ENCODE assay signal across 18 cellular contexts in the genomic region with DNA sequence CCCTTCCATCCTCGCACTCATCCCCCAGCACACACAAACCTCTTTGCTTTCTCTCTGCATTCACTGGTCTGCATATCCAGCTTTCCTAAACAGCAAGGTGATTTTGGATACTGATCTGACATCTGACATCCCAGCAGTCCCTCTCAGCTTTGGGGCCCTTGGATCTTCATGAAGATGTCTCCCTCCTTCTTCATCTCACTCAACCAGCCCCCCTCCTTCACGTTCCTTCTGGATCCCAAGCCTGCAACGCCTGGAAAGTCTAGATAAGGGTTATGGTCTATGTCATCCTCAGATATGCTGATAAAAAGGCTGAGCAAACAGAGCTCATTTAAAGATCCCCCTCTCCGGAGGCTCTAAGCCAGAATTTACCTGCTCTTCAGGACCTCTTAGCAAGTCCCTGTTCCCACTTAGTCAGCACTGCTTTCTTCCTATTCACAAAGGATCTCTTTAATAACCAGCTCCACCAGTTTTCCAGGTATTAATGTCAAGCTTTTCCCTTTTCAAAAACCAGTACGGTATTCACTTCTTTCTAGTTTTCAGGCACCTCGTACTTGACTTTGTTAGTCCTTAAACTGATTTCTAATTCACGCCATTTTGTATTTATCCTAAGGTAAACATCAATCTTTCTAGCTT. TPM values are rescaled to one million over a fixed set of nuclear protein-coding genes. Genes with fewer than 3 reads are reported as not detected.
A peak's percentile ranks its signal among the peaks of the same experiment; 100 is the strongest.
DNase-seq lines count a peak whose midpoint lies in the region; ATAC-seq, FAIRE-seq and TF ChIP-seq lines count a peak whose summit lies in the region.
"Had no signal": no experiment of that assay in that cellular context is flagged by ENCODE, and none has a peak within 500 bp of the region (broad histone marks: within the 10 kb centered on the region; RNA-seq: fewer than 3 reads in every experiment).

No MANE protein-coding gene starts in this region.

- TF ChIP-seq EP300 in HepG2 (IDR thresholded peaks at IDR 0.05; ENCODE audit: low read depth in 2 of 2, low read length in 2 of 2) (no peak), HepG2 (CRISPR knock-in tag; IDR thresholded peaks at IDR 0.05; ENCODE audit: borderline replicate concordance) (no peak)

- no peaks in the 10 kb centered on the region for H3K27me3 ChIP-seq in HepG2 (ENCODE audit: control insufficient read depth in 1 of 2, insufficient read depth in 2 of 2, low read length in 2 of 2)
- H3K27me3 ChIP-seq in right lobe of liver, result no peaks in the 10 kb centered on the region
- H3K27me3 ChIP-seq in ascending aorta, result no peaks in the 10 kb centered on the region
- no peaks in the 10 kb centered on the region for H3K27me3 ChIP-seq in body of pancreas
- H3K27me3 ChIP-seq: esophagus muscularis mucosa, ovary, Peyer's patch had no signal

- in situ Hi-C loops in HepG2 (cut with HindIII; ENCODE audit: extremely low pct_ligation_motif_present, low pct_unique_long_range_greater_than_20kb), result no loop called here
- in situ Hi-C loops in ACHN (cut with HindIII; ENCODE audit: low pct_ligation_motif_present, low pct_unique_long_range_greater_than_20kb, low sequenced_read_pairs), result no loop called here

- intact Hi-C loops in HepG2 (cut with micrococcal nuclease; ENCODE audit: unreplicated experiment) (no loop called here), right lobe of liver (cut with DNase I) (no loop called here), ascending aorta (cut with DNase I) (no loop called here), body of pancreas (cut with DNase I) (no loop called here)

- H3K36me3 ChIP-seq in HepG2 (replicated peaks in 1 of 2; ENCODE audit: control insufficient read depth in 1 of 2, insufficient read depth in 2 of 2, low read length in 2 of 2), result peaks cover 17 to 38% of the 10 kb centered on the region in 2 experiments
- H3K36me3 ChIP-seq in right lobe of liver, result no peaks in the 10 kb centered on the region
- H3K36me3 ChIP-seq in ascending aorta, result peaks cover 0 to 5% of the 10 kb centered on the region in 2 donors
- H3K36me3 ChIP-seq in mesodermal cell (ENCODE audit: control insufficient read depth, insufficient read depth, low read length), result peaks cover 21% of the 10 kb centered on the region
- H3K36me3 ChIP-seq in body of pancreas (replicated peaks in 1 of 2; ENCODE audit: insufficient read depth in 1 of 2, low read depth in 2 of 2), result no peaks in the 10 kb centered on the region
- H3K36me3 ChIP-seq: esophagus muscularis mucosa, ovary had no signal

- H3K4me3 ChIP-seq in HepG2 (replicated peaks in 1 of 3; ENCODE audit: insufficient read depth in 1 of 3, low read depth in 2 of 3, low read length in 3 of 3), result no peak overlapping the region
- H3K4me3 ChIP-seq in right lobe of liver, result no peak overlapping the region
- H3K4me3 ChIP-seq in ascending aorta, result no peak overlapping the region
- H3K4me3 ChIP-seq in mesodermal cell (ENCODE audit: extremely low read depth, insufficient read depth, low read length, poor library complexity, severe bottlenecking), result no peak overlapping the region
- H3K4me3 ChIP-seq in body of pancreas, result no peak overlapping the region
- H3K4me3 ChIP-seq: esophagus muscularis mucosa, ovary, Peyer's patch had no signal

- H3K4me2 ChIP-seq in HepG2 (ENCODE audit: low read depth, low read length), result no peak overlapping the region

- peaks cover 97% of the 10 kb centered on the region for H3K79me2 ChIP-seq in HepG2 (ENCODE audit: insufficient read depth, low read length)

- no peak for FAIRE-seq in HepG2 (lab: Jason Lieb, UNC)

- H3K9ac ChIP-seq in HepG2 (ENCODE audit: insufficient read depth, low read depth, low read length), result no peak overlapping the region

- no peak for TF ChIP-seq RAD21 in HepG2 (CRISPR knock-in tag; IDR thresholded peaks at IDR 0.05)

- no peak overlapping the region for H3K27ac ChIP-seq in HepG2 (ENCODE audit: extremely low read length, insufficient read depth, low read length)
- H3K27ac ChIP-seq in right lobe of liver, result no peak overlapping the region
- H3K27ac ChIP-seq in ascending aorta, result peak overlapping the region; percentile 58 to 69
- peak overlapping the region; percentile 32 for H3K27ac ChIP-seq in mesodermal cell (ENCODE audit: low read depth, low read length, severe bottlenecking)
- H3K27ac ChIP-seq in body of pancreas, result no peak overlapping the region
- H3K27ac ChIP-seq: esophagus muscularis mucosa, ovary, Peyer's patch had no signal

- peaks cover 8% of the 10 kb centered on the region for H4K20me1 ChIP-seq in HepG2 (ENCODE audit: insufficient read depth, low read length)

- CTCF ChIA-PET in HepG2 (lab: Yijun Ruan, JAX; ENCODE audit: low intra/inter-chr PET ratio, low total read pairs), result no interaction called here

- no TSS peak for BruUV-seq in HepG2 (replicated peaks; lab: Mats Ljungman, UMichigan)

- H3K9me3 ChIP-seq in HepG2 (ENCODE audit: low read length), result no peaks in the 10 kb centered on the region
- no peaks in the 10 kb centered on the region for H3K9me3 ChIP-seq in right lobe of liver
- no peaks in the 10 kb centered on the region for H3K9me3 ChIP-seq in ascending aorta
- no peaks in the 10 kb centered on the region for H3K9me3 ChIP-seq in mesodermal cell (ENCODE audit: control insufficient read depth, low read length)
- no peaks in the 10 kb centered on the region for H3K9me3 ChIP-seq in body of pancreas
- H3K9me3 ChIP-seq: esophagus muscularis mucosa, ovary, Peyer's patch had no signal

- no peak overlapping the region for H2AFZ ChIP-seq in HepG2 (ENCODE audit: low read length)

- POLR2A ChIA-PET in HepG2 (lab: Yijun Ruan, JAX), result no interaction called here

- TF ChIP-seq POLR2A in HepG2 (IDR thresholded peaks at IDR 0.05; ENCODE audit: insufficient read depth in 1 of 2, low read depth in 2 of 2, low read length in 2 of 2) (no peak), right lobe of liver (IDR thresholded peaks at IDR 0.05) (no peak), body of pancreas (IDR thresholded peaks at IDR 0.05) (no peak)

- H3K4me1 ChIP-seq in HepG2 (ENCODE audit: insufficient read depth, low read length) (peaks cover 89% of the 10 kb centered on the region), right lobe of liver (peaks cover 0 to 11% (median 4%) of the 10 kb centered on the region in 4 donors), ascending aorta (peaks cover 4 to 42% of the 10 kb centered on the region in 2 donors), mesodermal cell (ENCODE audit: control insufficient read depth, insufficient read depth, low read length, poor library complexity, severe bottlenecking) (peaks cover 35% of the 10 kb centered on the region), body of pancreas (peaks cover 48% of the 10 kb centered on the region)

- ATAC-seq in HepG2 (no peak), right lobe of liver (no peak), HG02870 (IDR thresholded peaks at IDR 0.05; ENCODE audit: unreplicated experiment) (no peak), body of pancreas (no peak)
- ATAC-seq: T-cell had no signal

- no peak for DNase-seq in HepG2 (ENCODE audit: low spot score)
- DNase-seq in right lobe of liver, result no peak
- no peak for DNase-seq in ascending aorta (ENCODE audit: low spot score in 2 of 2)
- DNase-seq in D341Med (ENCODE audit: low spot score), result no peak
- no peak for DNase-seq in ACHN
- no peak for DNase-seq in body of pancreas
- DNase-seq: activated CD4-positive, alpha-beta T cell treated with anti-CD3 and anti-CD28 coated beads for 1 hour; activated naive CD8-positive, alpha-beta T cell treated with anti-CD3 and anti-CD28 coated beads for 36 hours; cerebellar nuclear complex; kidney glomerular epithelial cell; NCI-H1417; NCI-H524; ovary; Peyer's patch; T-cell had no signal

- TF ChIP-seq CTCF in HepG2 (CRISPR knock-in tag; IDR thresholded peaks at IDR 0.05) (no peak), right lobe of liver (IDR thresholded peaks at IDR 0.05) (no peak), ascending aorta (IDR thresholded peaks at IDR 0.05) (no peak), body of pancreas (IDR thresholded peaks at IDR 0.05) (no peak)

- WGBS in HepG2 (ENCODE audit: low lambda C conversion rate), result 91% methylated on average over 7 of the region's 7 CpGs
- 91% methylated on average over 7 of the region's 7 CpGs for WGBS in right lobe of liver (ENCODE audit: insufficient coverage, low coverage, low lambda C conversion rate, missing lambda C conversion rate)
- WGBS in mesodermal cell (ENCODE audit: insufficient coverage in 2 of 2), 2 experiments, result 84 to 94% methylated on average over 5 to 6 of the region's 7 CpGs
- 61 to 64% methylated on average over 7 of the region's 7 CpGs for WGBS in body of pancreas, 2 donors

TF ChIP-seq in HepG2, 621 proteins besides CTCF, POLR2A, EP300 and RAD21:
- TF ChIP-seq XRCC5 (optimal IDR thresholded peaks at IDR 0.05; ENCODE audit: low read length), result no peak
- peak; percentile 72 for TF ChIP-seq RBM22 (optimal IDR thresholded peaks at IDR 0.05; ENCODE audit: low read length)

RNA-seq across cellular contexts. Expression of gene CREB3L2, which starts 38.9 kb away (rescaled TPM):
- total RNA-seq in HepG2 (2016; rRNA removed; fragmentation: Illumina TruSeq; extraction: Trizol) (22.1 and 26.6 TPM in 2 replicates), right lobe of liver (10 to 100 TPM; 11.5 to 29.9 (median 18.2) TPM), ascending aorta (38.5 TPM), body of pancreas (10 to 100 TPM; 21.3 to 28.0 TPM)
- total RNA-seq in HepG2 (2016; cell fraction: cytosol; rRNA removed; fragmentation: Illumina TruSeq; extraction: Trizol; ENCODE audit: low read depth), result 6.5 and 8.8 TPM in 2 replicates
- 21.4 and 26.4 TPM in 2 replicates for total RNA-seq in HepG2 (2016; cell fraction: insoluble cytoplasmic fraction; rRNA removed; fragmentation: Illumina TruSeq; extraction: Trizol)
- total RNA-seq in HepG2 (2016; cell fraction: membrane; rRNA removed; fragmentation: Illumina TruSeq; extraction: Trizol), result 14.1 and 14.5 TPM in 2 replicates
- 53.5 and 54.7 TPM in 2 replicates for total RNA-seq in HepG2 (2016; cell fraction: nucleus; rRNA removed; fragmentation: Illumina TruSeq; extraction: Trizol)
- 39.0 and 41.1 TPM in 2 replicates for polyA plus RNA-seq in HepG2 (2011; rRNA removed)
- 26.0 and 30.9 TPM in 2 replicates for polyA plus RNA-seq in HepG2 (2011; cell fraction: cytosol; rRNA removed)
- 36.5 and 47.2 TPM in 2 replicates for polyA plus RNA-seq in HepG2 (2011; cell fraction: nucleus; rRNA removed)
- polyA plus RNA-seq in HepG2 (2012), result 22.8 and 35.4 TPM in 2 replicates
- 2.4 and 2.7 TPM in 2 replicates for polyA plus RNA-seq in HepG2 (2016; cell fraction: cytosol; fragmentation: Illumina TruSeq; extraction: Trizol; ENCODE audit: low read depth)
- polyA plus RNA-seq in HepG2 (2016; cell fraction: insoluble cytoplasmic fraction; fragmentation: Illumina TruSeq; extraction: Trizol; ENCODE audit: low read depth), result 31.2 and 35.1 TPM in 2 replicates
- 5.9 and 6.4 TPM in 2 replicates for polyA plus RNA-seq in HepG2 (2016; cell fraction: membrane; fragmentation: Illumina TruSeq; extraction: Trizol; ENCODE audit: low read depth)
- polyA plus RNA-seq in HepG2 (2016; cell fraction: nucleus; fragmentation: Illumina TruSeq; extraction: Trizol; ENCODE audit: insufficient read depth, low read depth), result 43.3 and 43.6 TPM in 2 replicates
- 32.8 and 173 TPM in 2 replicates for polyA minus RNA-seq in HepG2 (2011; rRNA and poly(A)+ RNA removed; ENCODE audit: low replicate concordance)
- 58.1 and 61.3 TPM in 2 replicates for polyA minus RNA-seq in HepG2 (2011; cell fraction: cytosol; rRNA and poly(A)+ RNA removed)
- polyA minus RNA-seq in HepG2 (2011; cell fraction: nucleus; rRNA and poly(A)+ RNA removed), result 95.2 and 100 TPM in 2 replicates
- 40.4 TPM for polyA plus RNA-seq in mesodermal cell (2013, experiment 1 of 2)
- polyA plus RNA-seq in mesodermal cell (2013, experiment 2 of 2), result 40.1 TPM

Comparison
In these comparisons a context has a peak if more than half of its experiments do, and no peak if none do; other contexts are left out.
1. H3K27ac ChIP-seq: peak in ascending aorta (2 of 2) and mesodermal cell (single experiment); none in HepG2 (single experiment), right lobe of liver (0 of 3) and body of pancreas (0 of 4).